In the genomic region with DNA sequence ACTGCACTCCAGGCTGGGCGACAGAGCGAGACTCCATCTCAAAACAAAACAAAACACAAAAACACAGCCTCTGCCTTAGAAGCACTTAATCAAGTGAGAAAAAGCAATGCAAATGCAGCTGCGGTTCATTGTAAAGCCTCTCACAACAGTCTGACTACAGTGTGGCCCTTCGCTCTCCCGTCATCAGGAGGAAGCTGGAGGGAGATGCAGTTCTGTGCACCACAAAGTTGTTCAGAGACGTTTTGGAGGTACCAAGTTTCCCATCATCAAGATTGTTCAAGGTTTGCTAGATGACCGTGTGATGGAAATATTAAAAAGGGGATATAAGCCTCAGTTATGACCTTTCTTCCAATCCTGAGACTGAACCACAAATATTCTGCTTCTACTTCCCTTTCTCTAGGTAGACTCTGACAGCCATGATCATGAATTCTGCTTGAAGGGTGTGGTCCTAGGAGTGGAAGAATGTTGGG, we compare ENCODE assay signal across 15 cellular contexts.
DNase-seq lines count a peak whose midpoint lies in the region; ATAC-seq and FAIRE-seq lines count a peak whose summit lies in the region.
"Had no signal": no experiment of that assay in that cellular context is flagged by ENCODE, and none has a peak within 500 bp of the region (broad histone marks: within the 10 kb centered on the region; RNA-seq: fewer than 3 reads in every experiment).

No MANE protein-coding gene starts in this region.

- DNase-seq in germinal center (ENCODE audit: low spot score) (peak; percentile 10), HTR-8/SVneo (ENCODE audit: insufficient read length, low spot score) (no peak), NCI-H2196 treated with DMSO at 0.1 percent for 48 hours (lab: John Stamatoyannopoulos, UW; ENCODE audit: unreplicated experiment) (no peak)
- no peak for DNase-seq in stimulated activated naive CD4-positive, alpha-beta T cell treated with Interleukin-2 at 50 U/mL for 16 hours (lab: John Stamatoyannopoulos, UW)
- DNase-seq: activated CD4-positive, CD25-positive, alpha-beta regulatory T cell; amniotic stem cell; CD8-positive, alpha-beta memory T cell; stimulated activated CD4-positive, alpha-beta T cell treated with anti-CD3 and anti-CD28 coated beads, Interleukin-12 subunit alpha, Interleukin-12 subunit beta, amount 100 ng/mL, for 4 hours; transverse colon had no signal

- ATAC-seq in GM18868 (IDR thresholded peaks at IDR 0.05; ENCODE audit: unreplicated experiment), result peak; percentile 39
- ATAC-seq in GM21515 (IDR thresholded peaks at IDR 0.05; ENCODE audit: unreplicated experiment), result peak; percentile 50
- ATAC-seq in HG03064 (IDR thresholded peaks at IDR 0.05; ENCODE audit: low read depth, unreplicated experiment), result peak; percentile 48
- ATAC-seq in HG02571 (IDR thresholded peaks at IDR 0.05; ENCODE audit: unreplicated experiment), result no peak
- ATAC-seq: GM23338, SK-N-SH treated with all-trans-retinoic acid at 6 μM for 48 hours had no signal

- FAIRE-seq in HTR-8/SVneo (lab: Jason Lieb, UNC), result no peak
